ENCODE assay signal across 26 cellular contexts in the genomic region with DNA sequence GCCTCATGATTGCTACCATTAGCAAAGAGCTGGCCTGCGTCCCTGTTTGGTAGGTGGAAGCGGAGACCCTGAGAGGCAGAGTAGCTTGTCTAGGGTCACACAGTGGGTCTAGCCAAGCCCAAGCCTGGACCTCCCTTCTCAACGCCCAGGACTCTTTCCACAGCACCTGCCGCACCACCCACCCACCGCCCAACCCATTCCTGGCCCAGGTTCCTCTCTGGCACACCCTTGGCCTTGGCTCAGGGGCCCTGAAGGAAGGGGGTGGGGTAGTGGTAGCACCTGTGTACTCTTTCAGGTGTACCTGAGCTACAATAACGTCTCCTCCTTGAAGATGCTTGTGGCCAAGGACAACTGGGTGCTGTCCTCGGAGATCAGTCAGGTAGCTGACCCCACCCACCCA. TPM values are rescaled to one million over a fixed set of nuclear protein-coding genes. Genes with fewer than 3 reads are reported as not detected.
DNase-seq lines count a peak whose midpoint lies in the region; ATAC-seq and TF ChIP-seq lines count a peak whose summit lies in the region.
"Had no signal": no experiment of that assay in that cellular context is flagged by ENCODE, and none has a peak within 500 bp of the region (broad histone marks: within the 10 kb centered on the region; RNA-seq: fewer than 3 reads in every experiment).

No MANE protein-coding gene starts in this region.

- H3K27ac Mint-ChIP-seq in activated naive CD8-positive, alpha-beta T cell treated with anti-CD3 and anti-CD28 coated beads for 36 hours = peak overlapping the region; percentile 32
- H3K27ac Mint-ChIP-seq in naive thymus-derived CD8-positive, alpha-beta T cell = peak overlapping the region in 9 of 10 donors; percentile 14 to 94 (median 83)
- peak overlapping the region in 3 of 8 donors; percentile 60 to 85 (median 72) for H3K27ac Mint-ChIP-seq in CD8-positive, alpha-beta memory T cell
- H3K27ac Mint-ChIP-seq: HFFc6, memory B cell had no signal

- peaks cover 35% of the 10 kb centered on the region for H3K4me1 ChIP-seq in BLaER1
- peaks cover 10% of the 10 kb centered on the region for H3K4me1 ChIP-seq in CD8-positive, alpha-beta memory T cell (ENCODE audit: insufficient read depth, low read length)
- H3K4me1 ChIP-seq: parathyroid adenoma, uterus had no signal

- no peaks in the 10 kb centered on the region for H4K20me1 ChIP-seq in BLaER1

- H3K27ac ChIP-seq in BLaER1 = peak overlapping the region; percentile 67
- H3K27ac ChIP-seq in HL-60 (replicated peaks) = peak overlapping the region; percentile 29
- no peak overlapping the region for H3K27ac ChIP-seq in CD8-positive, alpha-beta memory T cell (ENCODE audit: low read depth, low read length)
- H3K27ac ChIP-seq: heart right ventricle, parathyroid adenoma, right atrium auricular region, uterus had no signal

- ATAC-seq in naive thymus-derived CD8-positive, alpha-beta T cell = peak in 1 of 2 donors; percentile 15
- ATAC-seq in GM19397 (IDR thresholded peaks at IDR 0.05; ENCODE audit: unreplicated experiment) = no peak
- ATAC-seq: heart right ventricle had no signal

- H3K4me3 ChIP-seq in BLaER1 (no peak overlapping the region), HL-60 (replicated peaks; ENCODE audit: insufficient read depth, low read length) (no peak overlapping the region)
- no peak overlapping the region for H3K4me3 ChIP-seq in CD8-positive, alpha-beta memory T cell (ENCODE audit: low read length)
- H3K4me3 ChIP-seq: heart right ventricle, right atrium auricular region, uterus had no signal

- no peak for TF ChIP-seq CTCF in HL-60 (IDR thresholded peaks at IDR 0.05; ENCODE audit: insufficient read depth, low read length)

- H3K9me3 Mint-ChIP-seq in activated naive CD8-positive, alpha-beta T cell treated with anti-CD3 and anti-CD28 coated beads for 36 hours = no peaks in the 10 kb centered on the region
- no peaks in the 10 kb centered on the region for H3K9me3 Mint-ChIP-seq in naive thymus-derived CD8-positive, alpha-beta T cell
- no peaks in the 10 kb centered on the region for H3K9me3 Mint-ChIP-seq in CD8-positive, alpha-beta memory T cell
- H3K9me3 Mint-ChIP-seq: CD14-positive monocyte, HFFc6, memory B cell, naive B cell had no signal

- peak overlapping the region; percentile 49 for H3K4me2 ChIP-seq in BLaER1

- H3K36me3 Mint-ChIP-seq in activated naive CD8-positive, alpha-beta T cell treated with anti-CD3 and anti-CD28 coated beads for 36 hours = no peaks in the 10 kb centered on the region
- no peaks in the 10 kb centered on the region for H3K36me3 Mint-ChIP-seq in naive thymus-derived CD8-positive, alpha-beta T cell
- no peaks in the 10 kb centered on the region for H3K36me3 Mint-ChIP-seq in CD8-positive, alpha-beta memory T cell
- H3K36me3 Mint-ChIP-seq: memory B cell, naive B cell had no signal

- no peak for DNase-seq in HL-60 (ENCODE audit: low read depth in 1 of 2, low spot score in 1 of 2)
- no peak for DNase-seq in activated naive CD8-positive, alpha-beta T cell treated with anti-CD3 and anti-CD28 coated beads for 36 hours
- DNase-seq in naive thymus-derived CD8-positive, alpha-beta T cell = no peak
- no peak for DNase-seq in CD8-positive, alpha-beta memory T cell
- DNase-seq in A172 (ENCODE audit: low spot score) = no peak
- DNase-seq in NCI-H2227 treated with DMSO at 0.1 percent for 48 hours (lab: John Stamatoyannopoulos, UW) = no peak
- DNase-seq: DMS 273 treated with DMSO at 0.1 percent for 48 hours; effector CD4-positive, alpha-beta T cell; foreskin fibroblast; heart right ventricle; HFFc6; naive B cell; NCI-H1436 treated with DMSO at 0.1 percent for 48 hours; stimulated activated CD4-positive, alpha-beta T cell treated with anti-CD3 and anti-CD28 coated beads, Interleukin-4, amount 100 ng/mL, for 1 hour; uterus had no signal

- no peaks in the 10 kb centered on the region for H3K9me3 ChIP-seq in BLaER1
- no peaks in the 10 kb centered on the region for H3K9me3 ChIP-seq in CD8-positive, alpha-beta memory T cell (ENCODE audit: low read length)
- H3K9me3 ChIP-seq: heart right ventricle, right atrium auricular region, uterus had no signal

- H3K9ac ChIP-seq in BLaER1 = 0 out of 2 replicates have a peak overlapping the region, but pooled peaks have one; percentile 28
- H3K9ac ChIP-seq: parathyroid adenoma had no signal

- no peaks in the 10 kb centered on the region for H3K36me3 ChIP-seq in BLaER1
- no peaks in the 10 kb centered on the region for H3K36me3 ChIP-seq in CD8-positive, alpha-beta memory T cell (ENCODE audit: insufficient read depth, low read length)
- H3K36me3 ChIP-seq: uterus had no signal

- CTCF ChIA-PET in CD8-positive, alpha-beta memory T cell (lab: Charles Lee) = no interaction called here

- H3K27me3 Mint-ChIP-seq in activated naive CD8-positive, alpha-beta T cell treated with anti-CD3 and anti-CD28 coated beads for 36 hours = no peaks in the 10 kb centered on the region
- H3K27me3 Mint-ChIP-seq in naive thymus-derived CD8-positive, alpha-beta T cell = no peaks in the 10 kb centered on the region
- H3K27me3 Mint-ChIP-seq in CD8-positive, alpha-beta memory T cell = no peaks in the 10 kb centered on the region

- POLR2A ChIA-PET in naive thymus-derived CD8-positive, alpha-beta T cell (lab: Charles Lee) = interaction anchor here (0.6 kb wide), 2 partner anchors 72 to 491 kb away, joined by 3 to 4 read pairs; no protein-coding TSS in a partner anchor
- POLR2A ChIA-PET in CD8-positive, alpha-beta memory T cell (lab: Charles Lee) = no interaction called here

- H3K4me3 Mint-ChIP-seq in activated naive CD8-positive, alpha-beta T cell treated with anti-CD3 and anti-CD28 coated beads for 36 hours = no peak overlapping the region
- peak overlapping the region in 8 of 10 donors; percentile 7 to 84 (median 63) for H3K4me3 Mint-ChIP-seq in naive thymus-derived CD8-positive, alpha-beta T cell
- no peak overlapping the region for H3K4me3 Mint-ChIP-seq in CD8-positive, alpha-beta memory T cell
- H3K4me3 Mint-ChIP-seq: CD14-positive monocyte, HFFc6, memory B cell, naive B cell had no signal

- H3K27me3 ChIP-seq in BLaER1 (no peaks in the 10 kb centered on the region), HL-60 (ENCODE audit: insufficient read depth, poor library complexity, severe bottlenecking) (no peaks in the 10 kb centered on the region)
- no peaks in the 10 kb centered on the region for H3K27me3 ChIP-seq in CD8-positive, alpha-beta memory T cell (ENCODE audit: insufficient read depth, low read length, poor library complexity, severe bottlenecking)
- H3K27me3 ChIP-seq: heart right ventricle, right atrium auricular region, uterus had no signal

- H3K4me1 Mint-ChIP-seq in activated naive CD8-positive, alpha-beta T cell treated with anti-CD3 and anti-CD28 coated beads for 36 hours = peaks cover 10% of the 10 kb centered on the region
- peaks cover 12 to 26% (median 16%) of the 10 kb centered on the region in 4 donors for H3K4me1 Mint-ChIP-seq in naive thymus-derived CD8-positive, alpha-beta T cell
- H3K4me1 Mint-ChIP-seq in CD8-positive, alpha-beta memory T cell = peaks cover 10 to 15% (median 10%) of the 10 kb centered on the region in 3 donors

RNA-seq across cellular contexts. Expression of a gene that starts 19.3 kb away (rescaled TPM):
- not detected for total RNA-seq in activated naive CD8-positive, alpha-beta T cell treated with anti-CD3 and anti-CD28 coated beads for 36 hours
- not detected for total RNA-seq in naive thymus-derived CD8-positive, alpha-beta T cell
- polyA plus RNA-seq in naive thymus-derived CD8-positive, alpha-beta T cell = not detected
- total RNA-seq in CD8-positive, alpha-beta memory T cell = not detected
- not detected for polyA plus RNA-seq in CD8-positive, alpha-beta memory T cell
- total RNA-seq in A172 (2014; rRNA removed; shearing (Covaris generic)) = not detected in 2 replicates
- total RNA-seq: cerebellum; epithelial cell of proximal tubule; HFFc6; HT1080; T-helper 2 cell treated with Interferon-gamma antibody and Interleukin-4, amounts not matched to agents 100 ng/mL and 5 ng/mL, for 36 hours; temporal lobe; uterus had no signal
- polyA plus RNA-seq: CD14-positive monocyte had no signal

RNA-seq across cellular contexts. Expression of a gene that starts 37.5 kb away (rescaled TPM):
- under 1 TPM; 0.12 to 0.14 TPM for total RNA-seq in activated naive CD8-positive, alpha-beta T cell treated with anti-CD3 and anti-CD28 coated beads for 36 hours
- total RNA-seq in naive thymus-derived CD8-positive, alpha-beta T cell = under 1 TPM in 1 of 2 experiments, not detected in 1; 0.18 TPM
- not detected for polyA plus RNA-seq in naive thymus-derived CD8-positive, alpha-beta T cell
- not detected for total RNA-seq in CD8-positive, alpha-beta memory T cell
- polyA plus RNA-seq in CD8-positive, alpha-beta memory T cell = not detected
- total RNA-seq in A172 (2014; rRNA removed; shearing (Covaris generic)) = not detected in 2 replicates
- total RNA-seq: epithelial cell of proximal tubule, HT1080 had no signal
- polyA plus RNA-seq: CD14-positive monocyte had no signal

RNA-seq across cellular contexts. Expression of a gene that starts 56.0 kb away (rescaled TPM):
- total RNA-seq in activated naive CD8-positive, alpha-beta T cell treated with anti-CD3 and anti-CD28 coated beads for 36 hours = 1 to 10 TPM; 1.0 to 1.3 TPM
- under 1 TPM; 0.22 to 0.31 TPM for total RNA-seq in naive thymus-derived CD8-positive, alpha-beta T cell
- polyA plus RNA-seq in naive thymus-derived CD8-positive, alpha-beta T cell = under 1 TPM in 1 of 3 donors, not detected in 2; 0.07 TPM
- total RNA-seq in CD8-positive, alpha-beta memory T cell = under 1 TPM; 0.37 to 0.58 TPM
- polyA plus RNA-seq in CD8-positive, alpha-beta memory T cell = 0.09 TPM
- 3.0 and 4.7 TPM in 2 replicates for total RNA-seq in A172 (2014; rRNA removed; shearing (Covaris generic))

Comparison
In these comparisons a context has a peak if more than half of its experiments do, and no peak if none do; other contexts are left out.
1. H3K4me3 Mint-ChIP-seq: peak in naive thymus-derived CD8-positive, alpha-beta T cell (8 of 10); none in activated naive CD8-positive, alpha-beta T cell treated with anti-CD3 and anti-CD28 coated beads for 36 hours (single experiment) and CD8-positive, alpha-beta memory T cell (0 of 7).